ENCODE assay signal across 17 cellular contexts in genomic region chr14:56351861-56352260, GRCh38.
DNase-seq lines count a peak whose midpoint lies in the region; ATAC-seq and TF ChIP-seq lines count a peak whose summit lies in the region.
"Had no signal": no experiment of that assay in that cellular context is flagged by ENCODE, and none has a peak within 500 bp of the region (broad histone marks: within the 10 kb centered on the region; RNA-seq: fewer than 3 reads in every experiment).

No MANE protein-coding gene starts in this region.

- no peak overlapping the region for H3K4me3 Mint-ChIP-seq in activated T-cell treated with anti-CD3 and anti-CD28 coated beads, Interleukin-2, amount 50 U/mL, for 72 hours
- H3K4me3 Mint-ChIP-seq: CD4-positive, CD25-positive, alpha-beta regulatory T cell; natural killer cell had no signal

- peaks cover 2 to 5% of the 10 kb centered on the region in 2 donors for H3K36me3 Mint-ChIP-seq in activated T-cell treated with anti-CD3 and anti-CD28 coated beads, Interleukin-2, amount 50 U/mL, for 72 hours (ENCODE audit: insufficient read depth in 2 of 2)
- H3K36me3 Mint-ChIP-seq: natural killer cell had no signal

- 83 to 91% (median 85%) methylated on average over 4 of the region's 4 CpGs for WGBS in psoas muscle, 3 donors

- no peaks in the 10 kb centered on the region for H3K4me1 Mint-ChIP-seq in activated T-cell treated with anti-CD3 and anti-CD28 coated beads, Interleukin-2, amount 50 U/mL, for 72 hours (ENCODE audit: low read depth)
- H3K4me1 Mint-ChIP-seq: natural killer cell had no signal

- DNase-seq in ELF-1 (ENCODE audit: low read depth, low spot score): peak; percentile 14
- DNase-seq in RKO (ENCODE audit: low spot score): peak; percentile 37
- peak; percentile 63 for DNase-seq in epithelial cell of esophagus (ENCODE audit: low read depth)
- DNase-seq in non-pigmented ciliary epithelial cell (ENCODE audit: low read depth): peak; percentile 83
- DNase-seq in psoas muscle: no peak
- no peak for DNase-seq in GM10248 (ENCODE audit: extremely low spot score)
- no peak for DNase-seq in activated T-cell treated with anti-CD3 and anti-CD28 coated beads, Interleukin-2, amount 50 U/mL, for 72 hours
- no peak for DNase-seq in NK-92 (lab: John Stamatoyannopoulos, UW; ENCODE audit: unreplicated experiment)
- DNase-seq: activated CD8-positive, alpha-beta memory T cell treated with anti-CD3 and anti-CD28 coated beads for 24 hours; activated gamma-delta T cell treated with Interleukin-2 at 50 U/mL for 16 hours; CD4-positive, CD25-positive, alpha-beta regulatory T cell; heart right ventricle; left ventricle myocardium inferior; natural killer cell; NCI-H774; SHP77 treated with DMSO at 0.1 percent for 48 hours; stimulated activated naive CD4-positive, alpha-beta T cell treated with Interleukin-2 at 50 U/mL for 16 hours had no signal

- no peak for ATAC-seq in psoas muscle
- no peak for ATAC-seq in activated T-cell treated with anti-CD3 and anti-CD28 coated beads, Interleukin-2, amount 50 U/mL, for 72 hours (replicated peaks in 1 of 2)
- ATAC-seq: heart right ventricle, natural killer cell had no signal

- TF ChIP-seq CTCF in epithelial cell of esophagus (IDR thresholded peaks at IDR 0.05; ENCODE audit: insufficient read depth, low read depth, low read length, missing control alignments): no peak
- TF ChIP-seq CTCF in psoas muscle (IDR thresholded peaks at IDR 0.05): no peak
- TF ChIP-seq CTCF in GM10248 (IDR thresholded peaks at IDR 0.05; ENCODE audit: control extremely low read depth, extremely low read depth, low read depth, missing control alignments): no peak

- H3K4me3 ChIP-seq in epithelial cell of esophagus (ENCODE audit: low read length): no peak overlapping the region
- H3K4me3 ChIP-seq in psoas muscle: no peak overlapping the region
- H3K4me3 ChIP-seq: heart right ventricle, left ventricle myocardium inferior had no signal

- no peaks in the 10 kb centered on the region for H3K27me3 Mint-ChIP-seq in activated T-cell treated with anti-CD3 and anti-CD28 coated beads, Interleukin-2, amount 50 U/mL, for 72 hours (ENCODE audit: low read depth)

- intact Hi-C loops in psoas muscle (cut with DNase I): no loop called here

- H3K9me3 Mint-ChIP-seq in activated T-cell treated with anti-CD3 and anti-CD28 coated beads, Interleukin-2, amount 50 U/mL, for 72 hours: peaks cover 0 to 4% of the 10 kb centered on the region in 2 donors
- H3K9me3 Mint-ChIP-seq: natural killer cell had no signal

- H3K27ac Mint-ChIP-seq in activated T-cell treated with anti-CD3 and anti-CD28 coated beads, Interleukin-2, amount 50 U/mL, for 72 hours: no peak overlapping the region
- H3K27ac Mint-ChIP-seq: CD4-positive, CD25-positive, alpha-beta regulatory T cell; natural killer cell had no signal

- no peak overlapping the region for H3K27ac ChIP-seq in psoas muscle
- H3K27ac ChIP-seq: heart right ventricle, left ventricle myocardium inferior had no signal

- H3K9me3 ChIP-seq in psoas muscle: no peaks in the 10 kb centered on the region

- CTCF ChIA-PET in GM10248 (lab: Yijun Ruan, JAX): interaction anchor here (2.6 kb wide), 1 partner anchor 14 kb away, joined by 7 read pairs; no protein-coding TSS in a partner anchor

- POLR2A ChIA-PET in GM10248 (lab: Yijun Ruan, JAX): no interaction called here

- H3K27me3 ChIP-seq in psoas muscle (ENCODE audit: insufficient read depth in 3 of 3, low read length in 2 of 3): no peaks in the 10 kb centered on the region
- H3K27me3 ChIP-seq: heart right ventricle had no signal

- H3K4me1 ChIP-seq in psoas muscle: no peaks in the 10 kb centered on the region
- H3K4me1 ChIP-seq: heart right ventricle, left ventricle myocardium inferior had no signal

- H3K36me3 ChIP-seq in psoas muscle (ENCODE audit: insufficient read depth in 1 of 2, low read depth in 1 of 2): no peaks in the 10 kb centered on the region
- H3K36me3 ChIP-seq: heart right ventricle had no signal

Comparison
In these comparisons a context has a peak if more than half of its experiments do, and no peak if none do; other contexts are left out.
1. DNase-seq: peak in ELF-1 (single experiment), RKO (single experiment), epithelial cell of esophagus (single experiment) and non-pigmented ciliary epithelial cell (single experiment); none in psoas muscle (0 of 2), GM10248 (single experiment), activated T-cell treated with anti-CD3 and anti-CD28 coated beads, Interleukin-2, amount 50 U/mL, for 72 hours (0 of 2) and NK-92 (single experiment).